In genomic region chr5:170267431-170268152, GRCh38 we compare ENCODE assay signal across 8 cellular contexts. TPM values are rescaled to one million over a fixed set of nuclear protein-coding genes. Genes with fewer than 3 reads are reported as not detected.
A peak's percentile ranks its signal among the peaks of the same experiment; 100 is the strongest.
DNase-seq lines count a peak whose midpoint lies in the region; ATAC-seq lines count a peak whose summit lies in the region.

No MANE protein-coding gene starts in this region.

- WGBS in aorta, 2 donors: 28 to 29% methylated on average over 16 of the region's 16 CpGs

- H3K27me3 ChIP-seq in aorta (ENCODE audit: control insufficient read depth in 1 of 2, insufficient read depth in 2 of 2, low read length in 1 of 2): no peaks in the 10 kb centered on the region

- peak; percentile 90 for ATAC-seq in GM21619 (IDR thresholded peaks at IDR 0.05; ENCODE audit: unreplicated experiment)
- peak; percentile 81 for ATAC-seq in aorta (ENCODE audit: low FRiP score)

- H3K4me1 ChIP-seq in aorta (ENCODE audit: control insufficient read depth in 1 of 2, insufficient read depth in 2 of 2, low read length in 2 of 2): no peaks in the 10 kb centered on the region

- peak overlapping the region; percentile 60 for H3K27ac ChIP-seq in KOPT-K1 (ENCODE audit: low read depth, low read length, poor library complexity, severe bottlenecking)
- H3K27ac ChIP-seq in aorta (ENCODE audit: low read depth in 1 of 2, low read length in 2 of 2): no peak overlapping the region

- DNase-seq in DMS53 treated with DMSO at 0.1 percent for 48 hours (lab: John Stamatoyannopoulos, UW; ENCODE audit: unreplicated experiment) (peak; percentile 7), SK-MEL-5 (ENCODE audit: low read depth, low spot score) (peak; percentile 82), head of caudate nucleus (peak; percentile 59 to 93 (median 84)), putamen (ENCODE audit: low spot score) (peak; percentile 78), aorta (peak; percentile 89 to 90)
- DNase-seq in activated naive CD4-positive, alpha-beta T cell treated with anti-CD3 and anti-CD28 coated beads, Interleukin-2, amount 50 U/mL, for 16 hours: peak; percentile 80

- H3K9me3 ChIP-seq in KOPT-K1 (ENCODE audit: insufficient read depth, low read length, poor library complexity, severe bottlenecking) (no peaks in the 10 kb centered on the region), aorta (ENCODE audit: control insufficient read depth, low read length) (no peaks in the 10 kb centered on the region)

- intact Hi-C loops in head of caudate nucleus (cut with DNase I) (no loop called here), aorta (cut with DNase I) (loop anchor here (1.0 to 5.0 kb wide), 3 partner anchors 80 to 153 kb away; no protein-coding TSS in a partner anchor)

- in situ Hi-C loops in SK-MEL-5 (cut with HindIII; ENCODE audit: low pct_unique_long_range_greater_than_20kb, low sequenced_read_pairs): no loop called here

- H3K36me3 ChIP-seq in KOPT-K1 (ENCODE audit: insufficient read depth, low read length) (peaks cover 99% of the 10 kb centered on the region), aorta (ENCODE audit: control insufficient read depth in 1 of 2, insufficient read depth in 2 of 2, low read length in 1 of 2) (no peaks in the 10 kb centered on the region)

- H3K4me3 ChIP-seq in aorta (ENCODE audit: low read length in 2 of 2): peak overlapping the region in 1 of 2 donors; percentile 32

RNA-seq across cellular contexts. Expression of gene LCP2, which starts 30.0 kb away (rescaled TPM):
- total RNA-seq in SK-MEL-5 (2014; rRNA removed; shearing (Covaris generic)): 0.26 and 0.51 TPM in 2 replicates
- 0.06 and 0.14 TPM in 2 replicates for polyA plus RNA-seq in SK-MEL-5 (2015; cell fraction: cytosol; rRNA removed)
- not detected in 2 replicates for polyA plus RNA-seq in SK-MEL-5 (2015; cell fraction: nucleus; rRNA removed)
- 10 to 100 TPM; 25.7 to 58.8 TPM for total RNA-seq in aorta
- polyA plus RNA-seq in aorta: 10 to 100 TPM in 1 of 2 donors, 1 to 10 TPM in 1; 2.1 to 16.9 TPM

RNA-seq across cellular contexts. Expression of gene C5orf58, which starts 34.8 kb away (rescaled TPM):
- not detected in 2 replicates for total RNA-seq in SK-MEL-5 (2014; rRNA removed; shearing (Covaris generic))
- polyA plus RNA-seq in SK-MEL-5 (2015; cell fraction: cytosol; rRNA removed): not detected in 2 replicates
- not detected in 2 replicates for polyA plus RNA-seq in SK-MEL-5 (2015; cell fraction: nucleus; rRNA removed)
- not detected for total RNA-seq in aorta
- polyA plus RNA-seq in aorta: not detected

Comparison
In these comparisons a context has a peak if more than half of its experiments do, and no peak if none do; other contexts are left out.
1. DNase-seq: peak in every context shown above with its lines; median percentile 90 in aorta; 84 in head of caudate nucleus; 82 in SK-MEL-5; 80 in activated naive CD4-positive, alpha-beta T cell treated with anti-CD3 and anti-CD28 coated beads, Interleukin-2, amount 50 U/mL, for 16 hours; 78 in putamen; 7 in DMS53 treated with DMSO at 0.1 percent for 48 hours.
2. RNA of gene LCP2, which starts 30.0 kb away (total RNA-seq): 25.7 to 58.8 TPM in aorta; 0.26 to 0.51 TPM in SK-MEL-5; every median in the first group is over 10 times any median in the second.